Comparison of ENCODE assay signal across 8 cellular contexts in the genomic region with DNA sequence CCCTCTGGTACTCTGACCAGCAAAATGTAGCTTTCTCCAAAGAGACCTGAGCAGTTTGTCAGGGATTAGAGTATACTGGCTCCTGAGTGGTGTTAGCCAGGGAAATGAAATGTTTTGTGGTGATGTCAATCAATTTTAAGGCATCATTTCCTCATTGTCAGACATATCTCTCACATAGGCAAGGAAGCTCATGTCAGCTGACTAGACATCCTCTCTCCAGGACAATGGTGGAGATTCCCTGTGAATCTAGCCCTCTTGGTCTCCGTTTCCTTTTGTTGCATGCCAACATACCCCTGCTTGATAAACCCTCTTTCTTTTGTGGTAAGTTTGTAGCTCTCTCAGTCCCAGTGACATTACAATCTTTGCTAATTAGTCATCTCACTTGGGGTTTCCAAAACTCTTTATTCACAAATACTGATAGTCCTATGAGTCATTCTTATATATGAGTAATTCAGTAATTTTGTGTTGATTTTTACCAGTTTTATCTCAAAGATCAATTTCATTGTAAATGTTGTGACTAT.
DNase-seq lines count a peak whose midpoint lies in the region; ATAC-seq, FAIRE-seq and TF ChIP-seq lines count a peak whose summit lies in the region.

No MANE protein-coding gene starts in this region.

- peak; percentile 75 for ATAC-seq in GM19372 (IDR thresholded peaks at IDR 0.05; ENCODE audit: low read depth, unreplicated experiment)
- ATAC-seq in HG03280 (IDR thresholded peaks at IDR 0.05; ENCODE audit: unreplicated experiment) = peak; percentile 65
- ATAC-seq in pancreas = peak in 2 of 4 donors; percentile 72 to 74

- no peak overlapping the region for H3K4me3 ChIP-seq in pancreas

- H3K4me1 ChIP-seq in pancreas = no peaks in the 10 kb centered on the region

- peak; percentile 90 for DNase-seq in AG08395 (ENCODE audit: low spot score)
- no peak for DNase-seq in pancreas
- no peak for DNase-seq in UCSD-AML1 (lab: John Stamatoyannopoulos, UW; ENCODE audit: unreplicated experiment)
- DNase-seq in NCI-H510A (lab: John Stamatoyannopoulos, UW) = no peak
- no peak for DNase-seq in NCI-H1105 treated with DMSO at 0.1 percent for 48 hours (lab: John Stamatoyannopoulos, UW)

- peak overlapping the region; percentile 98 for H3K27ac Mint-ChIP-seq in activated naive CD8-positive, alpha-beta T cell

- FAIRE-seq in pancreas (lab: Jason Lieb, UNC) = peak; percentile 59

- peaks cover 5% of the 10 kb centered on the region for H3K36me3 Mint-ChIP-seq in activated naive CD8-positive, alpha-beta T cell

- intact Hi-C loops in pancreas (cut with DNase I) = no loop called here

- H3K27me3 ChIP-seq in pancreas = no peaks in the 10 kb centered on the region

- H3K36me3 ChIP-seq in pancreas = no peaks in the 10 kb centered on the region

- H3K9me3 Mint-ChIP-seq in activated naive CD8-positive, alpha-beta T cell (ENCODE audit: low read depth) = peaks cover 3% of the 10 kb centered on the region

- H3K9me3 ChIP-seq in pancreas = no peaks in the 10 kb centered on the region

- H3K27me3 Mint-ChIP-seq in activated naive CD8-positive, alpha-beta T cell = no peaks in the 10 kb centered on the region

- 62 to 68% methylated on average over 1 of the region's 1 CpG for WGBS in pancreas, 2 donors

- H3K4me3 Mint-ChIP-seq in activated naive CD8-positive, alpha-beta T cell = peak overlapping the region; percentile 55

- no peak overlapping the region for H3K27ac ChIP-seq in pancreas

- no peak for TF ChIP-seq CTCF in pancreas (IDR thresholded peaks at IDR 0.05)

- H3K4me1 Mint-ChIP-seq in activated naive CD8-positive, alpha-beta T cell (ENCODE audit: low read depth) = peaks cover 54% of the 10 kb centered on the region
